Comparison of ENCODE assay signal across 1 cellular context in the genomic region with DNA sequence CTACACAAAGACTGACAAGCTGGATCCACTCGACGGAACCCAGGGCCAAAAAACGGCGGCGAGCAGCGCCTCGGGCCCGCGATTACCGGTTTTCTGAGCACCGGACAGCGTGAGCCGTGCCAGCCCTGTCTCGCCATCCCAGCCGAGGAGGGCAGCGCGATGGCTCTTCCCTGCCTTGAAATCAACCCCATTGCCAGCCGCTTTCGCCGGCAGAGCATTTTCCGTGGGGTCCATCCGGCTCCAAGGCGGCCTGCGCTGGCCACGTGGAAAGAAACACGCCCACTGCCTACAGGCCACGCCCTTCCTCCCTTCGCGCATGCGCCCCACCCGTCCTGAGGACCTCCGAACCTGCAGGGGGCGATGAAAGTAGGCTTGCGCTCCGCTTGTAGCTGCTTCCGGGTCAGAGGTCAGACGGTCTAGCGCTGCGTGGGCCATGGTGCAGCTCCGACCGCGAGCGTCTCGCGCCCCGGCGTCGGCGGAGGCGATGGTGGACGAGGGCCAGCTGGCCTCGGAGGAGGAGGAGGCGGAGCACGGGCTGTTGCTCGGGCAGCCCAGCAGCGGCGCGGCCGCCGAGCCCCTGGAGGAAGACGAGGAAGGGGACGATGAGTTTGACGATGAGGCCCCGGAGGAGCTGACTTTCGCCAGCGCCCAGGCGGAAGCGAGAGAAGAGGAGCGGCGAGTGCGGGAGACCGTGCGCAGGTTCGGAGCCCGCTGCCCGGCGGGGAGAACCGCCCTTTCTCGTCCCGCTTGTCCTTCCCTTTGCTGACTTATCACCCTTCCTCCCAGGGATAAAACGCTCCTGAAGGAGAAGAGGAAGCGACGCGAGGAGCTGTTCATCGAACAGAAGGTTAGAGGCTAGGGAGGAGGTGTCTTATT.
TF ChIP-seq lines count a peak whose summit lies in the region.

A gene (plus strand): TSS at position 410 of the 876 bp plus-strand sequence. CDS start 24 bp downstream, at position 434.

TF ChIP-seq in HepG2, 621 proteins besides CTCF, POLR2A, EP300 and RAD21 (continued from another document and continues in another):
- TF ChIP-seq, protein P1, sequence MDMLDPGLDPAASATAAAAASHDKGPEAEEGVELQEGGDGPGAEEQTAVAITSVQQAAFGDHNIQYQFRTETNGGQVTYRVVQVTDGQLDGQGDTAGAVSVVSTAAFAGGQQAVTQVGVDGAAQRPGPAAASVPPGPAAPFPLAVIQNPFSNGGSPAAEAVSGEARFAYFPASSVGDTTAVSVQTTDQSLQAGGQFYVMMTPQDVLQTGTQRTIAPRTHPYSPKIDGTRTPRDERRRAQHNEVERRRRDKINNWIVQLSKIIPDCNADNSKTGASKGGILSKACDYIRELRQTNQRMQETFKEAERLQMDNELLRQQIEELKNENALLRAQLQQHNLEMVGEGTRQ (IDR thresholded peaks at IDR 0.05; ENCODE audit: low read depth, low read length), result 0 out of 2 replicates have a peak, but pooled peaks have one; percentile 25
- TF ChIP-seq, protein P1 (CRISPR knock-in tag; IDR thresholded peaks at IDR 0.05; ENCODE audit: borderline replicate concordance), result peak; percentile 81
- TF ChIP-seq, protein P2, sequence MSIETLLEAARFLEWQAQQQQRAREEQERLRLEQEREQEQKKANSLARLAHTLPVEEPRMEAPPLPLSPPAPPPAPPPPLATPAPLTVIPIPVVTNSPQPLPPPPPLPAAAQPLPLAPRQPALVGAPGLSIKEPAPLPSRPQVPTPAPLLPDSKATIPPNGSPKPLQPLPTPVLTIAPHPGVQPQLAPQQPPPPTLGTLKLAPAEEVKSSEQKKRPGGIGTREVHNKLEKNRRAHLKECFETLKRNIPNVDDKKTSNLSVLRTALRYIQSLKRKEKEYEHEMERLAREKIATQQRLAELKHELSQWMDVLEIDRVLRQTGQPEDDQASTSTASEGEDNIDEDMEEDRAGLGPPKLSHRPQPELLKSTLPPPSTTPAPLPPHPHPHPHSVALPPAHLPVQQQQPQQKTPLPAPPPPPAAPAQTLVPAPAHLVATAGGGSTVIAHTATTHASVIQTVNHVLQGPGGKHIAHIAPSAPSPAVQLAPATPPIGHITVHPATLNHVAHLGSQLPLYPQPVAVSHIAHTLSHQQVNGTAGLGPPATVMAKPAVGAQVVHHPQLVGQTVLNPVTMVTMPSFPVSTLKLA (IDR thresholded peaks at IDR 0.05), result peak; percentile 97
- TF ChIP-seq YEATS4 (CRISPR knock-in tag; IDR thresholded peaks at IDR 0.05; ENCODE audit: borderline replicate concordance), result peak; percentile 100
- TF ChIP-seq, protein P3, sequence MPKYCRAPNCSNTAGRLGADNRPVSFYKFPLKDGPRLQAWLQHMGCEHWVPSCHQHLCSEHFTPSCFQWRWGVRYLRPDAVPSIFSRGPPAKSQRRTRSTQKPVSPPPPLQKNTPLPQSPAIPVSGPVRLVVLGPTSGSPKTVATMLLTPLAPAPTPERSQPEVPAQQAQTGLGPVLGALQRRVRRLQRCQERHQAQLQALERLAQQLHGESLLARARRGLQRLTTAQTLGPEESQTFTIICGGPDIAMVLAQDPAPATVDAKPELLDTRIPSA (CRISPR knock-in tag; IDR thresholded peaks at IDR 0.05; ENCODE audit: borderline replicate concordance), result peak; percentile 97; the same call in 1 of the 2 replicates
- TF ChIP-seq, protein P4, sequence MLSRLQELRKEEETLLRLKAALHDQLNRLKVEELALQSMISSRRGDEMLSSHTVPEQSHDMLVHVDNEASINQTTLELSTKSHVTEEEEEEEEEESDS (CRISPR knock-in tag; IDR thresholded peaks at IDR 0.05; ENCODE audit: borderline replicate concordance), result peak; percentile 91; the same call in 1 of the 2 replicates
- peak; percentile 93 for TF ChIP-seq KLF12 (CRISPR knock-in tag; IDR thresholded peaks at IDR 0.05; ENCODE audit: borderline replicate concordance)
- TF ChIP-seq JDP2 (CRISPR knock-in tag; IDR thresholded peaks at IDR 0.05; ENCODE audit: borderline replicate concordance), result no peak; the same call in 1 of the 2 replicates
- TF ChIP-seq TOE1 (CRISPR knock-in tag; IDR thresholded peaks at IDR 0.05), result peak; percentile 97
- peak; percentile 84; the same call in 1 of the 2 replicates for TF ChIP-seq NR2F2 (IDR thresholded peaks at IDR 0.05; ENCODE audit: borderline replicate concordance, low read depth)
- TF ChIP-seq GLI4 (CRISPR knock-in tag; IDR thresholded peaks at IDR 0.05; ENCODE audit: borderline replicate concordance), result peak; percentile 94; the same call in 1 of the 2 replicates
- TF ChIP-seq ZNF12 (CRISPR knock-in tag; IDR thresholded peaks at IDR 0.05), result peak; percentile 77
- TF ChIP-seq, protein P5, sequence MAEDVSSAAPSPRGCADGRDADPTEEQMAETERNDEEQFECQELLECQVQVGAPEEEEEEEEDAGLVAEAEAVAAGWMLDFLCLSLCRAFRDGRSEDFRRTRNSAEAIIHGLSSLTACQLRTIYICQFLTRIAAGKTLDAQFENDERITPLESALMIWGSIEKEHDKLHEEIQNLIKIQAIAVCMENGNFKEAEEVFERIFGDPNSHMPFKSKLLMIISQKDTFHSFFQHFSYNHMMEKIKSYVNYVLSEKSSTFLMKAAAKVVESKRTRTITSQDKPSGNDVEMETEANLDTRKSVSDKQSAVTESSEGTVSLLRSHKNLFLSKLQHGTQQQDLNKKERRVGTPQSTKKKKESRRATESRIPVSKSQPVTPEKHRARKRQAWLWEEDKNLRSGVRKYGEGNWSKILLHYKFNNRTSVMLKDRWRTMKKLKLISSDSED (CRISPR knock-in tag; IDR thresholded peaks at IDR 0.05), result peak; percentile 79; the same call in 1 of the 2 replicates
- TF ChIP-seq ZNF724P (CRISPR knock-in tag; IDR thresholded peaks at IDR 0.05; ENCODE audit: borderline replicate concordance), result peak; percentile 87; the same call in 1 of the 2 replicates
- peak; percentile 86; the same call in 1 of the 2 replicates for TF ChIP-seq ZNF577 (CRISPR knock-in tag; IDR thresholded peaks at IDR 0.05; ENCODE audit: borderline replicate concordance, low read depth)
- TF ChIP-seq, protein P6, sequence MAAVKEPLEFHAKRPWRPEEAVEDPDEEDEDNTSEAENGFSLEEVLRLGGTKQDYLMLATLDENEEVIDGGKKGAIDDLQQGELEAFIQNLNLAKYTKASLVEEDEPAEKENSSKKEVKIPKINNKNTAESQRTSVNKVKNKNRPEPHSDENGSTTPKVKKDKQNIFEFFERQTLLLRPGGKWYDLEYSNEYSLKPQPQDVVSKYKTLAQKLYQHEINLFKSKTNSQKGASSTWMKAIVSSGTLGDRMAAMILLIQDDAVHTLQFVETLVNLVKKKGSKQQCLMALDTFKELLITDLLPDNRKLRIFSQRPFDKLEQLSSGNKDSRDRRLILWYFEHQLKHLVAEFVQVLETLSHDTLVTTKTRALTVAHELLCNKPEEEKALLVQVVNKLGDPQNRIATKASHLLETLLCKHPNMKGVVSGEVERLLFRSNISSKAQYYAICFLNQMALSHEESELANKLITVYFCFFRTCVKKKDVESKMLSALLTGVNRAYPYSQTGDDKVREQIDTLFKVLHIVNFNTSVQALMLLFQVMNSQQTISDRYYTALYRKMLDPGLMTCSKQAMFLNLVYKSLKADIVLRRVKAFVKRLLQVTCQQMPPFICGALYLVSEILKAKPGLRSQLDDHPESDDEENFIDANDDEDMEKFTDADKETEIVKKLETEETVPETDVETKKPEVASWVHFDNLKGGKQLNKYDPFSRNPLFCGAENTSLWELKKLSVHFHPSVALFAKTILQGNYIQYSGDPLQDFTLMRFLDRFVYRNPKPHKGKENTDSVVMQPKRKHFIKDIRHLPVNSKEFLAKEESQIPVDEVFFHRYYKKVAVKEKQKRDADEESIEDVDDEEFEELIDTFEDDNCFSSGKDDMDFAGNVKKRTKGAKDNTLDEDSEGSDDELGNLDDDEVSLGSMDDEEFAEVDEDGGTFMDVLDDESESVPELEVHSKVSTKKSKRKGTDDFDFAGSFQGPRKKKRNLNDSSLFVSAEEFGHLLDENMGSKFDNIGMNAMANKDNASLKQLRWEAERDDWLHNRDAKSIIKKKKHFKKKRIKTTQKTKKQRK (IDR thresholded peaks at IDR 0.05; ENCODE audit: low read length), result no peak
- TF ChIP-seq ZNF329 (CRISPR knock-in tag; IDR thresholded peaks at IDR 0.05; ENCODE audit: low read depth), result peak; percentile 94; the same call in 1 of the 2 replicates
- TF ChIP-seq, protein P7, sequence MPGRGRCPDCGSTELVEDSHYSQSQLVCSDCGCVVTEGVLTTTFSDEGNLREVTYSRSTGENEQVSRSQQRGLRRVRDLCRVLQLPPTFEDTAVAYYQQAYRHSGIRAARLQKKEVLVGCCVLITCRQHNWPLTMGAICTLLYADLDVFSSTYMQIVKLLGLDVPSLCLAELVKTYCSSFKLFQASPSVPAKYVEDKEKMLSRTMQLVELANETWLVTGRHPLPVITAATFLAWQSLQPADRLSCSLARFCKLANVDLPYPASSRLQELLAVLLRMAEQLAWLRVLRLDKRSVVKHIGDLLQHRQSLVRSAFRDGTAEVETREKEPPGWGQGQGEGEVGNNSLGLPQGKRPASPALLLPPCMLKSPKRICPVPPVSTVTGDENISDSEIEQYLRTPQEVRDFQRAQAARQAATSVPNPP (CRISPR knock-in tag; IDR thresholded peaks at IDR 0.05), result peak; percentile 95
- TF ChIP-seq, protein P8, sequence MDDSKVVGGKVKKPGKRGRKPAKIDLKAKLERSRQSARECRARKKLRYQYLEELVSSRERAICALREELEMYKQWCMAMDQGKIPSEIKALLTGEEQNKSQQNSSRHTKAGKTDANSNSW (CRISPR knock-in tag; IDR thresholded peaks at IDR 0.05; ENCODE audit: borderline replicate concordance), result no peak; the same call in 1 of the 2 replicates
- TF ChIP-seq HCFC1 (IDR thresholded peaks at IDR 0.05; ENCODE audit: low read depth, low read length), result peak; percentile 82
- peak; percentile 99 for TF ChIP-seq ZNF619 (CRISPR knock-in tag; IDR thresholded peaks at IDR 0.05)
- peak; percentile 94 for TF ChIP-seq TBX2 (CRISPR knock-in tag; IDR thresholded peaks at IDR 0.05; ENCODE audit: borderline replicate concordance)
- TF ChIP-seq ZNF121 (CRISPR knock-in tag; IDR thresholded peaks at IDR 0.05), result peak; percentile 52; the same call in 1 of the 2 replicates
- TF ChIP-seq ZNF780A (CRISPR knock-in tag; IDR thresholded peaks at IDR 0.05), result peak; percentile 98
- peak; percentile 74 for TF ChIP-seq HNRNPK (IDR thresholded peaks at IDR 0.05; ENCODE audit: low read depth, low read length, poor library complexity, severe bottlenecking)
- TF ChIP-seq ZNF614 (CRISPR knock-in tag; IDR thresholded peaks at IDR 0.05; ENCODE audit: borderline replicate concordance), result peak; percentile 98
- TF ChIP-seq POLR2AphosphoS2 (IDR thresholded peaks at IDR 0.05; ENCODE audit: low read depth, low read length), result peak; percentile 91; the same call in 1 of the 2 replicates
- peak; percentile 59 for TF ChIP-seq HNF4G (IDR thresholded peaks at IDR 0.05; ENCODE audit: borderline replicate concordance, low read depth, low read length)
- TF ChIP-seq HNF4G (CRISPR knock-in tag; IDR thresholded peaks at IDR 0.05; ENCODE audit: borderline replicate concordance, low read depth), result peak; percentile 92
- peak; percentile 73; the same call in 1 of the 2 replicates for TF ChIP-seq ZNF572 (CRISPR knock-in tag; IDR thresholded peaks at IDR 0.05)
- peak; percentile 95 for TF ChIP-seq CHCHD3 (CRISPR knock-in tag; IDR thresholded peaks at IDR 0.05)
- TF ChIP-seq, protein P9, sequence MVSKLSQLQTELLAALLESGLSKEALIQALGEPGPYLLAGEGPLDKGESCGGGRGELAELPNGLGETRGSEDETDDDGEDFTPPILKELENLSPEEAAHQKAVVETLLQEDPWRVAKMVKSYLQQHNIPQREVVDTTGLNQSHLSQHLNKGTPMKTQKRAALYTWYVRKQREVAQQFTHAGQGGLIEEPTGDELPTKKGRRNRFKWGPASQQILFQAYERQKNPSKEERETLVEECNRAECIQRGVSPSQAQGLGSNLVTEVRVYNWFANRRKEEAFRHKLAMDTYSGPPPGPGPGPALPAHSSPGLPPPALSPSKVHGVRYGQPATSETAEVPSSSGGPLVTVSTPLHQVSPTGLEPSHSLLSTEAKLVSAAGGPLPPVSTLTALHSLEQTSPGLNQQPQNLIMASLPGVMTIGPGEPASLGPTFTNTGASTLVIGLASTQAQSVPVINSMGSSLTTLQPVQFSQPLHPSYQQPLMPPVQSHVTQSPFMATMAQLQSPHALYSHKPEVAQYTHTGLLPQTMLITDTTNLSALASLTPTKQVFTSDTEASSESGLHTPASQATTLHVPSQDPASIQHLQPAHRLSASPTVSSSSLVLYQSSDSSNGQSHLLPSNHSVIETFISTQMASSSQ (IDR thresholded peaks at IDR 0.05; ENCODE audit: low read depth), result peak; percentile 18; the same call in 1 of the 2 replicates
- TF ChIP-seq, protein P9 (CRISPR knock-in tag; IDR thresholded peaks at IDR 0.05; ENCODE audit: borderline replicate concordance), result peak; percentile 91
- TF ChIP-seq SRSF4 (IDR thresholded peaks at IDR 0.05; ENCODE audit: low read depth, low read length, poor library complexity, severe bottlenecking), result peak; percentile 90
- TF ChIP-seq, protein P10, sequence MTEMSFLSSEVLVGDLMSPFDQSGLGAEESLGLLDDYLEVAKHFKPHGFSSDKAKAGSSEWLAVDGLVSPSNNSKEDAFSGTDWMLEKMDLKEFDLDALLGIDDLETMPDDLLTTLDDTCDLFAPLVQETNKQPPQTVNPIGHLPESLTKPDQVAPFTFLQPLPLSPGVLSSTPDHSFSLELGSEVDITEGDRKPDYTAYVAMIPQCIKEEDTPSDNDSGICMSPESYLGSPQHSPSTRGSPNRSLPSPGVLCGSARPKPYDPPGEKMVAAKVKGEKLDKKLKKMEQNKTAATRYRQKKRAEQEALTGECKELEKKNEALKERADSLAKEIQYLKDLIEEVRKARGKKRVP (CRISPR knock-in tag; IDR thresholded peaks at IDR 0.05), result peak in 1 of 2 experiments; percentile 86; a peak in 2 of 4 replicates
- TF ChIP-seq HOXA5 (CRISPR knock-in tag; IDR thresholded peaks at IDR 0.05), result peak; percentile 97
